Comparison of ENCODE assay signal across 1 cellular context in the genomic region with DNA sequence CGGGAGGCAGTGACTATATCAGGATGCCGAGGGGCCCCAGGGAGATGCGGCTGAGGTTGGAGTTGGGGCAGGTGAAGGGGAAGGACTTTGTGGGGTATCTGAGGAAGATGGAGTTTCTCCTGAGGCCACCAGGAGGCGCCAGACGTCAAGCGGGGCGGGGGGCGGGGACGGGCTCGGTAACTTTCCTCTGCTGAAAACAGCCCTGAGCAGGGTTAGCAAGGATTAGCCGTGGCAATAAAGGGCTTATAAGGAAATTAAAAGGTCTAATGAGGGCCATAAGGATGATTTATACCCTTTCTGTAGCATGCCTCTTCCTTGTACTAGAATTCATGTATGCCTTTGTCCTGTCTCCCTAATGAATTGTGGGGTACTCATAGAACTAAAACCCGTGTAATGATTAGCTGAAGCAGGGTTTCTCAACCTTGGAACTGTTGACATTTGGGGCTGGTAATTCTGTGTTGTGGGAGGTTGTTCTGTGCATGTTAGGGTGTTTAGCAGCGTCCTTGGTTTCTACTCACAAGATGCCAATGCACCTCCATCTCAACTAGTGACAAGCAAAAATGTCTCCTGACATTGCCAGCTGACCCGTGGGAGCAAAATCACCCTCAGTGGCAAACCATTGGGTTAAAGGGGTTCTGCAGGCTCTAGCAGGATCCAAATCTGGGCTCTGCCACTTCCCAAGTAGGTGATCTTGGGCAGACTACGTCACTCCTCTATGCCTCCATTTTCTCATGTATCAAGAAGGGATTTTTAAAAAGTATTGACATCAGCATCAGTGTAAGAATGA.
TF ChIP-seq lines count a peak whose summit lies in the region.

No MANE protein-coding gene starts in this region.

TF ChIP-seq in HepG2, 621 proteins besides CTCF, POLR2A, EP300 and RAD21 (continued from another document and continues in another):
- TF ChIP-seq KDM5A (IDR thresholded peaks at IDR 0.05; ENCODE audit: borderline replicate concordance, low read length) (no peak; the same call in 1 of the 2 replicates), ZFP36 (IDR thresholded peaks at IDR 0.05; ENCODE audit: borderline replicate concordance, low read depth, low read length, partially characterized antibody) (peak; percentile 72), RFX5 (IDR thresholded peaks at IDR 0.05; ENCODE audit: low read depth, low read length) (no peak; the same call in 1 of the 2 replicates), ZNF24 (IDR thresholded peaks at IDR 0.05) (no peak), ZNF138 (CRISPR knock-in tag; IDR thresholded peaks at IDR 0.05; ENCODE audit: low read depth) (0 out of 2 replicates have a peak, but pooled peaks have one; percentile 47), JUNB (CRISPR knock-in tag; IDR thresholded peaks at IDR 0.05; ENCODE audit: borderline replicate concordance) (no peak; the same call in 1 of the 2 replicates), ZNF563 (CRISPR knock-in tag; IDR thresholded peaks at IDR 0.05) (0 out of 2 replicates have a peak, but pooled peaks have one; percentile 58), HOXA3 (CRISPR knock-in tag; IDR thresholded peaks at IDR 0.05) (peak; percentile 87), YEATS2 (CRISPR knock-in tag; IDR thresholded peaks at IDR 0.05; ENCODE audit: borderline replicate concordance) (no peak), TSC22D2 (CRISPR knock-in tag; IDR thresholded peaks at IDR 0.05; ENCODE audit: borderline replicate concordance) (peak; percentile 71; the same call in 1 of the 2 replicates), ZNF614 (CRISPR knock-in tag; IDR thresholded peaks at IDR 0.05; ENCODE audit: borderline replicate concordance) (peak; percentile 98), TBP (CRISPR knock-in tag; IDR thresholded peaks at IDR 0.05) (no peak), SRSF9 (IDR thresholded peaks at IDR 0.05; ENCODE audit: borderline replicate concordance, insufficient read depth, low read depth, low read length, poor library complexity, severe bottlenecking) (no peak), ZNF160 (CRISPR knock-in tag; IDR thresholded peaks at IDR 0.05) (peak; percentile 67; the same call in 1 of the 2 replicates), ARNTL (CRISPR knock-in tag; IDR thresholded peaks at IDR 0.05) (peak; percentile 56; the same call in 1 of the 2 replicates), ZNF501 (CRISPR knock-in tag; IDR thresholded peaks at IDR 0.05) (peak; percentile 84), ZNF543 (CRISPR knock-in tag; IDR thresholded peaks at IDR 0.05) (peak; percentile 100), ZNF572 (CRISPR knock-in tag; IDR thresholded peaks at IDR 0.05) (no peak), ZNF350 (CRISPR knock-in tag; IDR thresholded peaks at IDR 0.05; ENCODE audit: borderline replicate concordance, low read depth) (no peak; the same call in 1 of the 2 replicates), IKZF1 (IDR thresholded peaks at IDR 0.05) (no peak), RFXANK (CRISPR knock-in tag; IDR thresholded peaks at IDR 0.05) (no peak), HMG20B (CRISPR knock-in tag; conservative IDR thresholded peaks at IDR 0.05) (no peak), ZSCAN29 (CRISPR knock-in tag; conservative IDR thresholded peaks at IDR 0.05) (0 out of 2 replicates have a peak, but pooled peaks have one; percentile 90), SMAD9 (CRISPR knock-in tag; IDR thresholded peaks at IDR 0.05) (0 out of 2 replicates have a peak, but pooled peaks have one; percentile 32), CBFB (CRISPR knock-in tag; IDR thresholded peaks at IDR 0.05) (peak; percentile 58), ZZZ3 (CRISPR knock-in tag; IDR thresholded peaks at IDR 0.05; ENCODE audit: borderline replicate concordance) (no peak), CHD4 (IDR thresholded peaks at IDR 0.05; ENCODE audit: borderline replicate concordance, low read length) (peak; percentile 93; the same call in 1 of the 2 replicates)
- TF ChIP-seq, protein P1, sequence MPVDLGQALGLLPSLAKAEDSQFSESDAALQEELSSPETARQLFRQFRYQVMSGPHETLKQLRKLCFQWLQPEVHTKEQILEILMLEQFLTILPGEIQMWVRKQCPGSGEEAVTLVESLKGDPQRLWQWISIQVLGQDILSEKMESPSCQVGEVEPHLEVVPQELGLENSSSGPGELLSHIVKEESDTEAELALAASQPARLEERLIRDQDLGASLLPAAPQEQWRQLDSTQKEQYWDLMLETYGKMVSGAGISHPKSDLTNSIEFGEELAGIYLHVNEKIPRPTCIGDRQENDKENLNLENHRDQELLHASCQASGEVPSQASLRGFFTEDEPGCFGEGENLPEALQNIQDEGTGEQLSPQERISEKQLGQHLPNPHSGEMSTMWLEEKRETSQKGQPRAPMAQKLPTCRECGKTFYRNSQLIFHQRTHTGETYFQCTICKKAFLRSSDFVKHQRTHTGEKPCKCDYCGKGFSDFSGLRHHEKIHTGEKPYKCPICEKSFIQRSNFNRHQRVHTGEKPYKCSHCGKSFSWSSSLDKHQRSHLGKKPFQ (CRISPR knock-in tag; IDR thresholded peaks at IDR 0.05; ENCODE audit: insufficient replicate concordance), result peak; percentile 84
- TF ChIP-seq, protein P2, sequence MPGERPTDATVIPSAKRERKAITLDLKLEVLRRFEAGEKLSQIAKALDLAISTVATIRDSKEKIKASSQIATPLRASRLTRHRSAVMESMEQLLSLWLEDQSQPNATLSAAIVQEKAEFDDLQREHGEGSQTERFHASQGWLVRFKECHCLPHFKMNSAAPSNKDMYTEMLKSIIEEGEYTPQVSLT (CRISPR knock-in tag; IDR thresholded peaks at IDR 0.05; ENCODE audit: borderline replicate concordance, low read depth), result no peak
- TF ChIP-seq, protein P3, sequence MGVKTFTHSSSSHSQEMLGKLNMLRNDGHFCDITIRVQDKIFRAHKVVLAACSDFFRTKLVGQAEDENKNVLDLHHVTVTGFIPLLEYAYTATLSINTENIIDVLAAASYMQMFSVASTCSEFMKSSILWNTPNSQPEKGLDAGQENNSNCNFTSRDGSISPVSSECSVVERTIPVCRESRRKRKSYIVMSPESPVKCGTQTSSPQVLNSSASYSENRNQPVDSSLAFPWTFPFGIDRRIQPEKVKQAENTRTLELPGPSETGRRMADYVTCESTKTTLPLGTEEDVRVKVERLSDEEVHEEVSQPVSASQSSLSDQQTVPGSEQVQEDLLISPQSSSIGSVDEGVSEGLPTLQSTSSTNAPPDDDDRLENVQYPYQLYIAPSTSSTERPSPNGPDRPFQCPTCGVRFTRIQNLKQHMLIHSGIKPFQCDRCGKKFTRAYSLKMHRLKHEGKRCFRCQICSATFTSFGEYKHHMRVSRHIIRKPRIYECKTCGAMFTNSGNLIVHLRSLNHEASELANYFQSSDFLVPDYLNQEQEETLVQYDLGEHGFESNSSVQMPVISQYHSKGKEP (CRISPR knock-in tag; IDR thresholded peaks at IDR 0.05), result no peak
- TF ChIP-seq, protein P4, sequence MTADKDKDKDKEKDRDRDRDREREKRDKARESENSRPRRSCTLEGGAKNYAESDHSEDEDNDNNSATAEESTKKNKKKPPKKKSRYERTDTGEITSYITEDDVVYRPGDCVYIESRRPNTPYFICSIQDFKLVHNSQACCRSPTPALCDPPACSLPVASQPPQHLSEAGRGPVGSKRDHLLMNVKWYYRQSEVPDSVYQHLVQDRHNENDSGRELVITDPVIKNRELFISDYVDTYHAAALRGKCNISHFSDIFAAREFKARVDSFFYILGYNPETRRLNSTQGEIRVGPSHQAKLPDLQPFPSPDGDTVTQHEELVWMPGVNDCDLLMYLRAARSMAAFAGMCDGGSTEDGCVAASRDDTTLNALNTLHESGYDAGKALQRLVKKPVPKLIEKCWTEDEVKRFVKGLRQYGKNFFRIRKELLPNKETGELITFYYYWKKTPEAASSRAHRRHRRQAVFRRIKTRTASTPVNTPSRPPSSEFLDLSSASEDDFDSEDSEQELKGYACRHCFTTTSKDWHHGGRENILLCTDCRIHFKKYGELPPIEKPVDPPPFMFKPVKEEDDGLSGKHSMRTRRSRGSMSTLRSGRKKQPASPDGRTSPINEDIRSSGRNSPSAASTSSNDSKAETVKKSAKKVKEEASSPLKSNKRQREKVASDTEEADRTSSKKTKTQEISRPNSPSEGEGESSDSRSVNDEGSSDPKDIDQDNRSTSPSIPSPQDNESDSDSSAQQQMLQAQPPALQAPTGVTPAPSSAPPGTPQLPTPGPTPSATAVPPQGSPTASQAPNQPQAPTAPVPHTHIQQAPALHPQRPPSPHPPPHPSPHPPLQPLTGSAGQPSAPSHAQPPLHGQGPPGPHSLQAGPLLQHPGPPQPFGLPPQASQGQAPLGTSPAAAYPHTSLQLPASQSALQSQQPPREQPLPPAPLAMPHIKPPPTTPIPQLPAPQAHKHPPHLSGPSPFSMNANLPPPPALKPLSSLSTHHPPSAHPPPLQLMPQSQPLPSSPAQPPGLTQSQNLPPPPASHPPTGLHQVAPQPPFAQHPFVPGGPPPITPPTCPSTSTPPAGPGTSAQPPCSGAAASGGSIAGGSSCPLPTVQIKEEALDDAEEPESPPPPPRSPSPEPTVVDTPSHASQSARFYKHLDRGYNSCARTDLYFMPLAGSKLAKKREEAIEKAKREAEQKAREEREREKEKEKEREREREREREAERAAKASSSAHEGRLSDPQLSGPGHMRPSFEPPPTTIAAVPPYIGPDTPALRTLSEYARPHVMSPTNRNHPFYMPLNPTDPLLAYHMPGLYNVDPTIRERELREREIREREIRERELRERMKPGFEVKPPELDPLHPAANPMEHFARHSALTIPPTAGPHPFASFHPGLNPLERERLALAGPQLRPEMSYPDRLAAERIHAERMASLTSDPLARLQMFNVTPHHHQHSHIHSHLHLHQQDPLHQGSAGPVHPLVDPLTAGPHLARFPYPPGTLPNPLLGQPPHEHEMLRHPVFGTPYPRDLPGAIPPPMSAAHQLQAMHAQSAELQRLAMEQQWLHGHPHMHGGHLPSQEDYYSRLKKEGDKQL (CRISPR knock-in tag; IDR thresholded peaks at IDR 0.05; ENCODE audit: low read depth), result peak; percentile 30; the same call in 1 of the 2 replicates
- TF ChIP-seq, protein P5, sequence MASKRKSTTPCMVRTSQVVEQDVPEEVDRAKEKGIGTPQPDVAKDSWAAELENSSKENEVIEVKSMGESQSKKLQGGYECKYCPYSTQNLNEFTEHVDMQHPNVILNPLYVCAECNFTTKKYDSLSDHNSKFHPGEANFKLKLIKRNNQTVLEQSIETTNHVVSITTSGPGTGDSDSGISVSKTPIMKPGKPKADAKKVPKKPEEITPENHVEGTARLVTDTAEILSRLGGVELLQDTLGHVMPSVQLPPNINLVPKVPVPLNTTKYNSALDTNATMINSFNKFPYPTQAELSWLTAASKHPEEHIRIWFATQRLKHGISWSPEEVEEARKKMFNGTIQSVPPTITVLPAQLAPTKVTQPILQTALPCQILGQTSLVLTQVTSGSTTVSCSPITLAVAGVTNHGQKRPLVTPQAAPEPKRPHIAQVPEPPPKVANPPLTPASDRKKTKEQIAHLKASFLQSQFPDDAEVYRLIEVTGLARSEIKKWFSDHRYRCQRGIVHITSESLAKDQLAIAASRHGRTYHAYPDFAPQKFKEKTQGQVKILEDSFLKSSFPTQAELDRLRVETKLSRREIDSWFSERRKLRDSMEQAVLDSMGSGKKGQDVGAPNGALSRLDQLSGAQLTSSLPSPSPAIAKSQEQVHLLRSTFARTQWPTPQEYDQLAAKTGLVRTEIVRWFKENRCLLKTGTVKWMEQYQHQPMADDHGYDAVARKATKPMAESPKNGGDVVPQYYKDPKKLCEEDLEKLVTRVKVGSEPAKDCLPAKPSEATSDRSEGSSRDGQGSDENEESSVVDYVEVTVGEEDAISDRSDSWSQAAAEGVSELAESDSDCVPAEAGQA (IDR thresholded peaks at IDR 0.05; ENCODE audit: low read depth), result peak; percentile 73
- TF ChIP-seq, protein P5 (CRISPR knock-in tag; IDR thresholded peaks at IDR 0.05; ENCODE audit: borderline replicate concordance), result no peak
- TF ChIP-seq, protein P6, sequence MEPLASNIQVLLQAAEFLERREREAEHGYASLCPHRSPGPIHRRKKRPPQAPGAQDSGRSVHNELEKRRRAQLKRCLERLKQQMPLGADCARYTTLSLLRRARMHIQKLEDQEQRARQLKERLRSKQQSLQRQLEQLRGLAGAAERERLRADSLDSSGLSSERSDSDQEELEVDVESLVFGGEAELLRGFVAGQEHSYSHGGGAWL (CRISPR knock-in tag; IDR thresholded peaks at IDR 0.05), result no peak
- TF ChIP-seq, protein P7, sequence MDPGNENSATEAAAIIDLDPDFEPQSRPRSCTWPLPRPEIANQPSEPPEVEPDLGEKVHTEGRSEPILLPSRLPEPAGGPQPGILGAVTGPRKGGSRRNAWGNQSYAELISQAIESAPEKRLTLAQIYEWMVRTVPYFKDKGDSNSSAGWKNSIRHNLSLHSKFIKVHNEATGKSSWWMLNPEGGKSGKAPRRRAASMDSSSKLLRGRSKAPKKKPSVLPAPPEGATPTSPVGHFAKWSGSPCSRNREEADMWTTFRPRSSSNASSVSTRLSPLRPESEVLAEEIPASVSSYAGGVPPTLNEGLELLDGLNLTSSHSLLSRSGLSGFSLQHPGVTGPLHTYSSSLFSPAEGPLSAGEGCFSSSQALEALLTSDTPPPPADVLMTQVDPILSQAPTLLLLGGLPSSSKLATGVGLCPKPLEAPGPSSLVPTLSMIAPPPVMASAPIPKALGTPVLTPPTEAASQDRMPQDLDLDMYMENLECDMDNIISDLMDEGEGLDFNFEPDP (CRISPR knock-in tag; conservative IDR thresholded peaks at IDR 0.05), result no peak
- TF ChIP-seq, protein P8, sequence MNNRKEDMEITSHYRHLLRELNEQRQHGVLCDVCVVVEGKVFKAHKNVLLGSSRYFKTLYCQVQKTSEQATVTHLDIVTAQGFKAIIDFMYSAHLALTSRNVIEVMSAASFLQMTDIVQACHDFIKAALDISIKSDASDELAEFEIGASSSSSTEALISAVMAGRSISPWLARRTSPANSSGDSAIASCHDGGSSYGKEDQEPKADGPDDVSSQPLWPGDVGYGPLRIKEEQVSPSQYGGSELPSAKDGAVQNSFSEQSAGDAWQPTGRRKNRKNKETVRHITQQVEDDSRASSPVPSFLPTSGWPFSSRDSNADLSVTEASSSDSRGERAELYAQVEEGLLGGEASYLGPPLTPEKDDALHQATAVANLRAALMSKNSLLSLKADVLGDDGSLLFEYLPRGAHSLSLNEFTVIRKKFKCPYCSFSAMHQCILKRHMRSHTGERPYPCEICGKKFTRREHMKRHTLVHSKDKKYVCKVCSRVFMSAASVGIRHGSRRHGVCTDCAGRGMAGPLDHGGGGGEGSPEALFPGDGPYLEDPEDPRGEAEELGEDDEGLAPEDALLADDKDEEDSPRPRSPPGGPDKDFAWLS (CRISPR knock-in tag; IDR thresholded peaks at IDR 0.05; ENCODE audit: borderline replicate concordance), result no peak
